In the genomic region with DNA sequence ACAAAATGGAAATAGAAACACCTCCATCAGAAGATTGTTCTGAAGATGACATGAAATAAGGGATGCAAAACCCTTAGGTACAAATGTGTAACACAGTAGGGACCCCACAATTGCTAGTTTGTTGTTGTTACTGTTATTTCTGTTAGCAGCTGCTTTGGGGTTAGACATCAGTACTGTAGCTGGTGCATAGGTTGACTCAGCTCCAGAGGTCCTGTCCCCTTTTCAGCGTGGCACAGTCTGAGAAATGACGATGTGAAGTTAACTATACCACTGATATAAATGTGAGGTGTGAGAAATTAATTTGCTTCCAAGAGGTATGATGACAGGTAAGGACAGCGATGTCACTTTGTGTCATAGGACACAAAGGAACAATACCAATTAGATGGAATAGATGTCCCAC, we compare ENCODE assay signal across 15 cellular contexts.
DNase-seq lines count a peak whose midpoint lies in the region; ATAC-seq and FAIRE-seq lines count a peak whose summit lies in the region.
"Had no signal": no experiment of that assay in that cellular context is flagged by ENCODE, and none has a peak within 500 bp of the region (broad histone marks: within the 10 kb centered on the region; RNA-seq: fewer than 3 reads in every experiment).

No MANE protein-coding gene starts in this region.

- H3K27ac Mint-ChIP-seq in dendritic cell treated with granulocyte-macrophage colony-stimulating factor and Interleukin-4, amounts not matched to agents 40 ng/mL and 50 ng/mL, for 4 days = peak overlapping the region; percentile 88
- H3K27ac Mint-ChIP-seq: brain; endodermal cell; stimulated activated naive CD8-positive, alpha-beta T cell treated with anti-CD3 and anti-CD28 coated beads, Interleukin-15, Interleukin-2, amounts not matched to agents 100 ng/mL and 50 ng/mL, for 24 hours had no signal

- peak; percentile 13 for ATAC-seq in GM18861 (IDR thresholded peaks at IDR 0.05; ENCODE audit: unreplicated experiment)
- peak; percentile 31 for ATAC-seq in GM21576 (IDR thresholded peaks at IDR 0.05; ENCODE audit: unreplicated experiment)
- ATAC-seq in HG03135 (IDR thresholded peaks at IDR 0.05; ENCODE audit: unreplicated experiment) = peak; percentile 19

- H3K27me3 Mint-ChIP-seq in dendritic cell treated with granulocyte-macrophage colony-stimulating factor and Interleukin-4, amounts not matched to agents 40 ng/mL and 50 ng/mL, for 4 days = peaks cover 1% of the 10 kb centered on the region
- H3K27me3 Mint-ChIP-seq: stimulated activated naive CD8-positive, alpha-beta T cell treated with anti-CD3 and anti-CD28 coated beads, Interleukin-15, Interleukin-2, amounts not matched to agents 100 ng/mL and 50 ng/mL, for 24 hours had no signal

- peaks cover 86% of the 10 kb centered on the region for H3K4me1 Mint-ChIP-seq in dendritic cell treated with granulocyte-macrophage colony-stimulating factor and Interleukin-4, amounts not matched to agents 40 ng/mL and 50 ng/mL, for 4 days (ENCODE audit: low read depth)

- intact Hi-C loops in dendritic cell treated with granulocyte-macrophage colony-stimulating factor and Interleukin-4, amounts not matched to agents 40 ng/mL and 50 ng/mL, for 4 days (cut with micrococcal nuclease) = loop anchor here (10.0 kb wide), 1 partner anchor 389 kb away; a partner anchor contains a TSS

- no peak for FAIRE-seq in RCC 7860 (lab: Jason Lieb, UNC)

- peaks cover 6% of the 10 kb centered on the region for H3K36me3 Mint-ChIP-seq in dendritic cell treated with granulocyte-macrophage colony-stimulating factor and Interleukin-4, amounts not matched to agents 40 ng/mL and 50 ng/mL, for 4 days (ENCODE audit: low read depth)
- H3K36me3 Mint-ChIP-seq: brain had no signal

- H3K4me3 Mint-ChIP-seq in dendritic cell treated with granulocyte-macrophage colony-stimulating factor and Interleukin-4, amounts not matched to agents 40 ng/mL and 50 ng/mL, for 4 days = no peak overlapping the region
- H3K4me3 Mint-ChIP-seq: brain; endodermal cell; stimulated activated naive CD8-positive, alpha-beta T cell treated with anti-CD3 and anti-CD28 coated beads, Interleukin-15, Interleukin-2, amounts not matched to agents 100 ng/mL and 50 ng/mL, for 24 hours had no signal

- H3K9me3 Mint-ChIP-seq in dendritic cell treated with granulocyte-macrophage colony-stimulating factor and Interleukin-4, amounts not matched to agents 40 ng/mL and 50 ng/mL, for 4 days = no peaks in the 10 kb centered on the region
- H3K9me3 Mint-ChIP-seq: endodermal cell had no signal

- DNase-seq in NCI-H69 (lab: John Stamatoyannopoulos, UW) (no peak), globus pallidus (ENCODE audit: low spot score) (no peak), NCI-H526 (lab: John Stamatoyannopoulos, UW) (no peak), RCC 7860 (ENCODE audit: low spot score) (no peak)
- DNase-seq: activated effector memory CD4-positive, alpha-beta T cell treated with Interleukin-2 at 50 U/mL for 16 hours; endodermal cell; PC-9; retina; stimulated activated CD4-positive, alpha-beta T cell treated with anti-CD3 and anti-CD28 coated beads, Interleukin-2, amount 100 ng/mL, for 48 hours had no signal
